24 cellular contexts compared by ENCODE assay signal in genomic region chr2:38484957-38485356, GRCh38.
"Had no signal": no experiment of that assay in that cellular context is flagged by ENCODE, and none has a peak within 500 bp of the region (broad histone marks: within the 10 kb centered on the region; RNA-seq: fewer than 3 reads in every experiment).

No MANE protein-coding gene starts in this region.

- H3K4me1 ChIP-seq: Peyer's patch, SJSA1 had no signal

- DNase-seq: MM.1S; NCI-H1092 treated with DMSO at 0.1 percent for 48 hours; NCI-H1436 treated with DMSO at 0.1 percent for 48 hours; NCI-H1694; NCI-H187 treated with DMSO at 0.1 percent for 48 hours; NCI-H2081; NCI-H2107; NCI-H2227 treated with DMSO at 0.1 percent for 48 hours; NCI-H524; NCI-H526 treated with DMSO at 0.1 percent for 48 hours; NCI-H748 treated with DMSO at 0.1 percent for 48 hours; NK-92 treated with Interleukin-12 subunit alpha and Interleukin-12 subunit beta, amount 100 ng/mL, for 24 hours; OCI-M1; PC-9; Peyer's patch; SHP77 treated with DMSO at 0.1 percent for 48 hours; SK-N-SH; T-helper 1 cell had no signal

- H3K27me3 ChIP-seq: Peyer's patch, SJSA1 had no signal

- H3K4me3 ChIP-seq: K562, PC-9, Peyer's patch, SJSA1 had no signal

- ATAC-seq: Right ventricle myocardium inferior had no signal

- H3K36me3 ChIP-seq: Peyer's patch, SJSA1 had no signal

- H2AFZ ChIP-seq: PC-9 had no signal

- FAIRE-seq: HTR-8/SVneo, K562 had no signal

- H3K27ac ChIP-seq: HL-60, KMS-11, PC-9, Peyer's patch, SJSA1 had no signal

- H3K4me2 ChIP-seq: KMS-11, PC-9, SK-N-SH had no signal

- H3K9me3 ChIP-seq: SJSA1, SK-N-SH had no signal

- H3K9ac ChIP-seq: KMS-11, SK-N-SH had no signal
